ENCODE assay signal across 10 cellular contexts in the genomic region with DNA sequence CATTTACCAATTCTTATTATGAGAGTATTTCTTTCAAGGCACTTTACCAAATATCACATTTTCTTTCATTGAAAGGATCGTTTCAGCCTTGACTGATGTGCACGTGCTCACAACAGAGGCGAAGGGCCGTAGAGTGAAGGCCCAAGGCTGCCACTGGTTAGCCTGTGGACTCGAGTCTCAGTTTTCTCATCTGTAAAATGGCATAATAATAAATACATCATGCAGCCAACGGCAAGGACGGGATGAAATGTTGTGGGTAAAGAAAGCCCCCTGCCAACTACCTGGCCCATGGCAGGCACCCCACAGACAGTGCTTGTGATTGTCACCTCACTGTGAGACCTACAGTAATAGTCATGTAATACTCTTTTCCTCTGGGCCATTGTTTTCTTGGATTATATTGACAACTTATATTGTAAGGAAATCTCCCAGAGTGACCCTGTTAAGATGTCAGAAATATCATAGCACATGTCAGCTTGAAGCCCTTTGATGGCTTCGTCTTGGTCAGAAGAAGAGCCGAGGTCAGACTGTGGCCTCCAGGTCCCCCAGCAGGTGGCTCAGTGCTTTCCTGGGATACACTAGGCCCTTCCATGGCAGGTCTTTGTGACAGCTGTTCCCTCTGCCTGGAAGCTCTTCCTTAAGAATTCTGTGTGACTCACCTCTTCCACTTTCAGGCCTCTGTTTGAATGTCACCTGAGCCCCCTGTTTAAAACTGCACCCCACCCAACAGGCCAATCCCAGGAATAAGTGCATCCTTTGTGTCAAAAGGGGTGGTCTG. TPM values are rescaled to one million over a fixed set of nuclear protein-coding genes. Genes with fewer than 3 reads are reported as not detected.
A peak's percentile ranks its signal among the peaks of the same experiment; 100 is the strongest.
DNase-seq lines count a peak whose midpoint lies in the region; TF ChIP-seq lines count a peak whose summit lies in the region.
"Had no signal": no experiment of that assay in that cellular context is flagged by ENCODE, and none has a peak within 500 bp of the region (broad histone marks: within the 10 kb centered on the region; RNA-seq: fewer than 3 reads in every experiment).

No MANE protein-coding gene starts in this region.

- H3K27ac ChIP-seq in MM.1S (ENCODE audit: low read length) (no peak overlapping the region), neural progenitor cell (no peak overlapping the region)
- H3K27ac ChIP-seq: colonic mucosa had no signal

- H3K36me3 ChIP-seq in MM.1S (replicated peaks; ENCODE audit: insufficient read depth, low read length), result no peaks in the 10 kb centered on the region
- no peaks in the 10 kb centered on the region for H3K36me3 ChIP-seq in neural progenitor cell
- H3K36me3 ChIP-seq: colonic mucosa had no signal

- no peak overlapping the region for H3K4me3 Mint-ChIP-seq in chondrocyte (ENCODE audit: unreplicated experiment)
- peak overlapping the region; percentile 43 for H3K4me3 Mint-ChIP-seq in neural progenitor cell

- H3F3A ChIP-seq in MM.1S (ENCODE audit: insufficient read depth, low read length) (no peaks in the 10 kb centered on the region), neural progenitor cell (ENCODE audit: low read depth) (no peaks in the 10 kb centered on the region)

- H3K4me1 ChIP-seq in MM.1S (ENCODE audit: low read length), result no peaks in the 10 kb centered on the region
- H3K4me1 ChIP-seq in neural progenitor cell, result no peaks in the 10 kb centered on the region
- H3K4me1 ChIP-seq: colonic mucosa had no signal

- H3K27ac Mint-ChIP-seq in chondrocyte (ENCODE audit: unreplicated experiment), result no peak overlapping the region
- H3K27ac Mint-ChIP-seq in neural progenitor cell, result peak overlapping the region; percentile 46

- H3K9me2 ChIP-seq in MM.1S (replicated peaks; ENCODE audit: insufficient read depth, low read length), result no peaks in the 10 kb centered on the region

- TF ChIP-seq CTCF in MM.1S (IDR thresholded peaks at IDR 0.05; ENCODE audit: low read length) (0 out of 2 replicates have a peak, but pooled peaks have one; percentile 4), chondrocyte (IDR thresholded peaks at IDR 0.05) (peak; percentile 48), neural progenitor cell (IDR thresholded peaks at IDR 0.05) (peak; percentile 23)

- H3K4me3 ChIP-seq in MM.1S (ENCODE audit: low read length), result no peak overlapping the region
- H3K4me3 ChIP-seq in neural progenitor cell, result no peak overlapping the region
- H3K4me3 ChIP-seq: colonic mucosa had no signal

- H3K27me3 Mint-ChIP-seq in chondrocyte (ENCODE audit: low read depth) (no peaks in the 10 kb centered on the region), neural progenitor cell (ENCODE audit: insufficient read depth, low read depth) (peaks cover 12% of the 10 kb centered on the region)

- DNase-seq in Daoy (ENCODE audit: low read depth), result peak; percentile 44
- no peak for DNase-seq in MM.1S
- DNase-seq in chondrocyte (ENCODE audit: low spot score), result no peak
- DNase-seq in neural progenitor cell (ENCODE audit: low spot score), result no peak
- DNase-seq in stimulated activated CD4-positive, alpha-beta T cell treated with anti-CD3 and anti-CD28 coated beads, Interleukin-4, amount 100 ng/mL, for 1 hour, result no peak
- no peak for DNase-seq in CD1c-positive myeloid dendritic cell (ENCODE audit: extremely low spot score)
- no peak for DNase-seq in amygdala (lab: John Stamatoyannopoulos, UW)
- no peak for DNase-seq in activated T-cell treated with anti-CD3 and anti-CD28 coated beads, Interleukin-2, amount 50 U/mL, for 48 hours
- DNase-seq: colonic mucosa; stimulated activated naive CD4-positive, alpha-beta T cell had no signal

- H3K79me2 ChIP-seq in MM.1S (ENCODE audit: low read length), result no peaks in the 10 kb centered on the region
- H3K79me2 ChIP-seq in neural progenitor cell (ENCODE audit: low read depth), result no peaks in the 10 kb centered on the region

- no peaks in the 10 kb centered on the region for H3K27me3 ChIP-seq in MM.1S (replicated peaks; ENCODE audit: insufficient read depth, low read length)
- no peaks in the 10 kb centered on the region for H3K27me3 ChIP-seq in neural progenitor cell
- H3K27me3 ChIP-seq: colonic mucosa had no signal

- H3K9me3 Mint-ChIP-seq in chondrocyte (ENCODE audit: low read depth) (no peaks in the 10 kb centered on the region), neural progenitor cell (peaks cover 9% of the 10 kb centered on the region)

- no peak overlapping the region for H3K4me2 ChIP-seq in MM.1S (ENCODE audit: low read depth, low read length)
- H3K4me2 ChIP-seq in neural progenitor cell, result no peak overlapping the region

- no peak overlapping the region for H3K9ac ChIP-seq in MM.1S (ENCODE audit: low read length)
- no peak overlapping the region for H3K9ac ChIP-seq in neural progenitor cell

- H3K9me3 ChIP-seq in MM.1S (replicated peaks; ENCODE audit: insufficient read depth, low read length) (no peaks in the 10 kb centered on the region), neural progenitor cell (ENCODE audit: low read depth) (no peaks in the 10 kb centered on the region)
- H3K9me3 ChIP-seq: colonic mucosa had no signal

- no peaks in the 10 kb centered on the region for H4K20me1 ChIP-seq in MM.1S (ENCODE audit: insufficient read depth, low read length)
- H4K20me1 ChIP-seq in neural progenitor cell (ENCODE audit: low read depth), result no peaks in the 10 kb centered on the region

- no peak overlapping the region for H2AFZ ChIP-seq in MM.1S (ENCODE audit: low read length)
- H2AFZ ChIP-seq in neural progenitor cell (replicated peaks), result no peak overlapping the region

- H3K4me1 Mint-ChIP-seq in chondrocyte (ENCODE audit: low read depth), result peaks cover 42% of the 10 kb centered on the region
- H3K4me1 Mint-ChIP-seq in neural progenitor cell, result peaks cover 51% of the 10 kb centered on the region

- H3K36me3 Mint-ChIP-seq in chondrocyte (ENCODE audit: low read depth) (no peaks in the 10 kb centered on the region), neural progenitor cell (no peaks in the 10 kb centered on the region)

RNA-seq across cellular contexts. Expression of a gene that starts 36.3 kb away (rescaled TPM):
- total RNA-seq in Daoy (2014; rRNA removed; shearing (Covaris generic)), result 5.3 and 6.1 TPM in 2 replicates
- 1.0 to 1.8 TPM (median 1.6 TPM) in 3 replicates for total RNA-seq in chondrocyte
- total RNA-seq in neural progenitor cell (ENCODE audit: low replicate concordance), result 2.8 and 4.5 TPM in 2 replicates
